In the genomic region with DNA sequence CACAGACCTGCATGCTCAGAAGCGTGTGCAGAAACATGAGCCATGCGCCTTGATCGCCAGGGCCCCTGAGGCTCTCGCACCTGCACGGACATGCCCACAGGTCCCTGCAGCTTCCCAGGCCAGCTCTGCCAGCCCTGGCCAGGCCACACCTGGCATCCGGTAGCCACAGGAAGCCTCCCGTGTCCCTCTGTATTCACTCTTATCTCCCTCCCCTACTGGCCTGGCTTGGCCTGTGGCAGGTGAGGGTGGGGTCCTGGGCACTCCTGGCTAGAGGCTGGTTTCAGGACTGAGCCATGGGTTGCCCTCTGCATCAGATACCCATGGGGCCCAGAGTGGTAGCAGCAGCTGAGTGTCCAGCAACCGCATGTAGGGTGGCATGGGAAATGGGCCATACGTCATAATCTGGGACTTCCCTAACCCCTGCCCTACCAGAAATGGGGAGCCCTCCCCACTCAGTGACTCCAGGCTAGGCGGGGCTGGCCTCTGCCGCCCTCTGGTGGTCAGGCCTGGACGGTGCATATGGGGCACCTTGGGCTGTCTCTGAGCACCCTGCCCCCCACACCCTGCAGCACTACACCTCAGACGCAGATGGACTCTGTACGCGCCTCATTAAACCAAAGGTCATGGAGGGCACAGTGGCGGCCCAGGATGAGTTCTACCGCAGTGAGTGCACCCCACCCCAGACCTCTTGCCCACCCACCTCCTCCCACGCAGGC, we compare ENCODE assay signal across 1 cellular context.
TF ChIP-seq lines count a peak whose summit lies in the region.

No MANE protein-coding gene starts in this region.

TF ChIP-seq in GM12878, 131 proteins besides CTCF, POLR2A, EP300 and RAD21 (continued from another document and continues in another):
- TF ChIP-seq REST (IDR thresholded peaks at IDR 0.05; ENCODE audit: low read depth, low read length), result no peak
- TF ChIP-seq GATAD2B (conservative IDR thresholded peaks at IDR 0.05; ENCODE audit: low read depth), result peak; percentile 78
- TF ChIP-seq MTA3 (IDR thresholded peaks at IDR 0.05; ENCODE audit: borderline replicate concordance, low read length), result no peak; the same call in 1 of the 2 replicates
- TF ChIP-seq ZNF217 (IDR thresholded peaks at IDR 0.05), result no peak
- TF ChIP-seq, protein P1, sequence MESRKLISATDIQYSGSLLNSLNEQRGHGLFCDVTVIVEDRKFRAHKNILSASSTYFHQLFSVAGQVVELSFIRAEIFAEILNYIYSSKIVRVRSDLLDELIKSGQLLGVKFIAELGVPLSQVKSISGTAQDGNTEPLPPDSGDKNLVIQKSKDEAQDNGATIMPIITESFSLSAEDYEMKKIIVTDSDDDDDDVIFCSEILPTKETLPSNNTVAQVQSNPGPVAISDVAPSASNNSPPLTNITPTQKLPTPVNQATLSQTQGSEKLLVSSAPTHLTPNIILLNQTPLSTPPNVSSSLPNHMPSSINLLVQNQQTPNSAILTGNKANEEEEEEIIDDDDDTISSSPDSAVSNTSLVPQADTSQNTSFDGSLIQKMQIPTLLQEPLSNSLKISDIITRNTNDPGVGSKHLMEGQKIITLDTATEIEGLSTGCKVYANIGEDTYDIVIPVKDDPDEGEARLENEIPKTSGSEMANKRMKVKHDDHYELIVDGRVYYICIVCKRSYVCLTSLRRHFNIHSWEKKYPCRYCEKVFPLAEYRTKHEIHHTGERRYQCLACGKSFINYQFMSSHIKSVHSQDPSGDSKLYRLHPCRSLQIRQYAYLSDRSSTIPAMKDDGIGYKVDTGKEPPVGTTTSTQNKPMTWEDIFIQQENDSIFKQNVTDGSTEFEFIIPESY (IDR thresholded peaks at IDR 0.05), result no peak
- peak; percentile 83; the same call in 2 of the 3 replicates for TF ChIP-seq POU2F2 (IDR thresholded peaks at IDR 0.05; ENCODE audit: borderline replicate concordance, low read depth, low read length)
- TF ChIP-seq WRNIP1 (IDR thresholded peaks at IDR 0.05; ENCODE audit: borderline replicate concordance, low read depth, low read length), result no peak
- TF ChIP-seq CHD1 (IDR thresholded peaks at IDR 0.05; ENCODE audit: low read depth, low read length), result no peak
- TF ChIP-seq, protein P2, sequence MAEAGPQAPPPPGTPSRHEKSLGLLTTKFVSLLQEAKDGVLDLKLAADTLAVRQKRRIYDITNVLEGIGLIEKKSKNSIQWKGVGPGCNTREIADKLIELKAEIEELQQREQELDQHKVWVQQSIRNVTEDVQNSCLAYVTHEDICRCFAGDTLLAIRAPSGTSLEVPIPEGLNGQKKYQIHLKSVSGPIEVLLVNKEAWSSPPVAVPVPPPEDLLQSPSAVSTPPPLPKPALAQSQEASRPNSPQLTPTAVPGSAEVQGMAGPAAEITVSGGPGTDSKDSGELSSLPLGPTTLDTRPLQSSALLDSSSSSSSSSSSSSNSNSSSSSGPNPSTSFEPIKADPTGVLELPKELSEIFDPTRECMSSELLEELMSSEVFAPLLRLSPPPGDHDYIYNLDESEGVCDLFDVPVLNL (IDR thresholded peaks at IDR 0.05; ENCODE audit: low read depth, low read length), result no peak
- TF ChIP-seq NFXL1 (IDR thresholded peaks at IDR 0.05; ENCODE audit: borderline replicate concordance), result no peak
- no peak for TF ChIP-seq JUNB (IDR thresholded peaks at IDR 0.05)
- TF ChIP-seq, protein P3, sequence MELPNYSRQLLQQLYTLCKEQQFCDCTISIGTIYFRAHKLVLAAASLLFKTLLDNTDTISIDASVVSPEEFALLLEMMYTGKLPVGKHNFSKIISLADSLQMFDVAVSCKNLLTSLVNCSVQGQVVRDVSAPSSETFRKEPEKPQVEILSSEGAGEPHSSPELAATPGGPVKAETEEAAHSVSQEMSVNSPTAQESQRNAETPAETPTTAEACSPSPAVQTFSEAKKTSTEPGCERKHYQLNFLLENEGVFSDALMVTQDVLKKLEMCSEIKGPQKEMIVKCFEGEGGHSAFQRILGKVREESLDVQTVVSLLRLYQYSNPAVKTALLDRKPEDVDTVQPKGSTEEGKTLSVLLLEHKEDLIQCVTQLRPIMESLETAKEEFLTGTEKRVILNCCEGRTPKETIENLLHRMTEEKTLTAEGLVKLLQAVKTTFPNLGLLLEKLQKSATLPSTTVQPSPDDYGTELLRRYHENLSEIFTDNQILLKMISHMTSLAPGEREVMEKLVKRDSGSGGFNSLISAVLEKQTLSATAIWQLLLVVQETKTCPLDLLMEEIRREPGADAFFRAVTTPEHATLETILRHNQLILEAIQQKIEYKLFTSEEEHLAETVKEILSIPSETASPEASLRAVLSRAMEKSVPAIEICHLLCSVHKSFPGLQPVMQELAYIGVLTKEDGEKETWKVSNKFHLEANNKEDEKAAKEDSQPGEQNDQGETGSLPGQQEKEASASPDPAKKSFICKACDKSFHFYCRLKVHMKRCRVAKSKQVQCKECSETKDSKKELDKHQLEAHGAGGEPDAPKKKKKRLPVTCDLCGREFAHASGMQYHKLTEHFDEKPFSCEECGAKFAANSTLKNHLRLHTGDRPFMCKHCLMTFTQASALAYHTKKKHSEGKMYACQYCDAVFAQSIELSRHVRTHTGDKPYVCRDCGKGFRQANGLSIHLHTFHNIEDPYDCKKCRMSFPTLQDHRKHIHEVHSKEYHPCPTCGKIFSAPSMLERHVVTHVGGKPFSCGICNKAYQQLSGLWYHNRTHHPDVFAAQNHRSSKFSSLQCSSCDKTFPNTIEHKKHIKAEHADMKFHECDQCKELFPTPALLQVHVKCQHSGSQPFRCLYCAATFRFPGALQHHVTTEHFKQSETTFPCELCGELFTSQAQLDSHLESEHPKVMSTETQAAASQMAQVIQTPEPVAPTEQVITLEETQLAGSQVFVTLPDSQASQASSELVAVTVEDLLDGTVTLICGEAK (IDR thresholded peaks at IDR 0.05; ENCODE audit: borderline replicate concordance), result no peak
- no peak for TF ChIP-seq PBX3 (IDR thresholded peaks at IDR 0.05; ENCODE audit: insufficient replicate concordance, low read depth, low read length)
- peak; percentile 84 for TF ChIP-seq RUNX3 (IDR thresholded peaks at IDR 0.05; ENCODE audit: low read length)
- TF ChIP-seq KAT2A (conservative IDR thresholded peaks at IDR 0.05; ENCODE audit: control insufficient read depth, low read depth, low read length), result no peak
- TF ChIP-seq, protein P4, sequence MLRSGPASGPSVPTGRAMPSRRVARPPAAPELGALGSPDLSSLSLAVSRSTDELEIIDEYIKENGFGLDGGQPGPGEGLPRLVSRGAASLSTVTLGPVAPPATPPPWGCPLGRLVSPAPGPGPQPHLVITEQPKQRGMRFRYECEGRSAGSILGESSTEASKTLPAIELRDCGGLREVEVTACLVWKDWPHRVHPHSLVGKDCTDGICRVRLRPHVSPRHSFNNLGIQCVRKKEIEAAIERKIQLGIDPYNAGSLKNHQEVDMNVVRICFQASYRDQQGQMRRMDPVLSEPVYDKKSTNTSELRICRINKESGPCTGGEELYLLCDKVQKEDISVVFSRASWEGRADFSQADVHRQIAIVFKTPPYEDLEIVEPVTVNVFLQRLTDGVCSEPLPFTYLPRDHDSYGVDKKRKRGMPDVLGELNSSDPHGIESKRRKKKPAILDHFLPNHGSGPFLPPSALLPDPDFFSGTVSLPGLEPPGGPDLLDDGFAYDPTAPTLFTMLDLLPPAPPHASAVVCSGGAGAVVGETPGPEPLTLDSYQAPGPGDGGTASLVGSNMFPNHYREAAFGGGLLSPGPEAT (IDR thresholded peaks at IDR 0.05; ENCODE audit: low read depth), result peak; percentile 87
- peak; percentile 93 for TF ChIP-seq NR2F1 (conservative IDR thresholded peaks at IDR 0.05)
- peak; percentile 93 for TF ChIP-seq ZNF687 (IDR thresholded peaks at IDR 0.05)
- no peak; the same call in 1 of the 2 replicates for TF ChIP-seq HCFC1 (IDR thresholded peaks at IDR 0.05; ENCODE audit: low read length)
- TF ChIP-seq PAX8 (IDR thresholded peaks at IDR 0.05), result no peak
- TF ChIP-seq IKZF1 (conservative IDR thresholded peaks at IDR 0.05), result peak; percentile 88
- no peak for TF ChIP-seq RBBP5 (conservative IDR thresholded peaks at IDR 0.05)
- TF ChIP-seq, protein P5, sequence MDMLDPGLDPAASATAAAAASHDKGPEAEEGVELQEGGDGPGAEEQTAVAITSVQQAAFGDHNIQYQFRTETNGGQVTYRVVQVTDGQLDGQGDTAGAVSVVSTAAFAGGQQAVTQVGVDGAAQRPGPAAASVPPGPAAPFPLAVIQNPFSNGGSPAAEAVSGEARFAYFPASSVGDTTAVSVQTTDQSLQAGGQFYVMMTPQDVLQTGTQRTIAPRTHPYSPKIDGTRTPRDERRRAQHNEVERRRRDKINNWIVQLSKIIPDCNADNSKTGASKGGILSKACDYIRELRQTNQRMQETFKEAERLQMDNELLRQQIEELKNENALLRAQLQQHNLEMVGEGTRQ (IDR thresholded peaks at IDR 0.05; ENCODE audit: borderline replicate concordance, low read depth, low read length), result no peak
- TF ChIP-seq TAF1 (IDR thresholded peaks at IDR 0.05; ENCODE audit: borderline replicate concordance, low read depth, low read length), result no peak
- no peak for TF ChIP-seq YBX1 (IDR thresholded peaks at IDR 0.05)
- no peak for TF ChIP-seq BRCA1 (IDR thresholded peaks at IDR 0.05; ENCODE audit: low read depth, low read length)
- TF ChIP-seq ZSCAN29 (IDR thresholded peaks at IDR 0.05), result 0 out of 2 replicates have a peak, but pooled peaks have one; percentile 43
- peak; percentile 43; the same call in 1 of the 2 replicates for TF ChIP-seq ZNF207 (IDR thresholded peaks at IDR 0.05; ENCODE audit: borderline replicate concordance)
- no peak for TF ChIP-seq SUPT20H (IDR thresholded peaks at IDR 0.05; ENCODE audit: borderline replicate concordance, control insufficient read depth, low read depth, low read length)
- TF ChIP-seq, protein P6, sequence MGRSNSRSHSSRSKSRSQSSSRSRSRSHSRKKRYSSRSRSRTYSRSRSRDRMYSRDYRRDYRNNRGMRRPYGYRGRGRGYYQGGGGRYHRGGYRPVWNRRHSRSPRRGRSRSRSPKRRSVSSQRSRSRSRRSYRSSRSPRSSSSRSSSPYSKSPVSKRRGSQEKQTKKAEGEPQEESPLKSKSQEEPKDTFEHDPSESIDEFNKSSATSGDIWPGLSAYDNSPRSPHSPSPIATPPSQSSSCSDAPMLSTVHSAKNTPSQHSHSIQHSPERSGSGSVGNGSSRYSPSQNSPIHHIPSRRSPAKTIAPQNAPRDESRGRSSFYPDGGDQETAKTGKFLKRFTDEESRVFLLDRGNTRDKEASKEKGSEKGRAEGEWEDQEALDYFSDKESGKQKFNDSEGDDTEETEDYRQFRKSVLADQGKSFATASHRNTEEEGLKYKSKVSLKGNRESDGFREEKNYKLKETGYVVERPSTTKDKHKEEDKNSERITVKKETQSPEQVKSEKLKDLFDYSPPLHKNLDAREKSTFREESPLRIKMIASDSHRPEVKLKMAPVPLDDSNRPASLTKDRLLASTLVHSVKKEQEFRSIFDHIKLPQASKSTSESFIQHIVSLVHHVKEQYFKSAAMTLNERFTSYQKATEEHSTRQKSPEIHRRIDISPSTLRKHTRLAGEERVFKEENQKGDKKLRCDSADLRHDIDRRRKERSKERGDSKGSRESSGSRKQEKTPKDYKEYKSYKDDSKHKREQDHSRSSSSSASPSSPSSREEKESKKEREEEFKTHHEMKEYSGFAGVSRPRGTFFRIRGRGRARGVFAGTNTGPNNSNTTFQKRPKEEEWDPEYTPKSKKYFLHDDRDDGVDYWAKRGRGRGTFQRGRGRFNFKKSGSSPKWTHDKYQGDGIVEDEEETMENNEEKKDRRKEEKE (IDR thresholded peaks at IDR 0.05), result no peak
- peak; percentile 57 for TF ChIP-seq NR2C1 (IDR thresholded peaks at IDR 0.05)
